In the genomic region with DNA sequence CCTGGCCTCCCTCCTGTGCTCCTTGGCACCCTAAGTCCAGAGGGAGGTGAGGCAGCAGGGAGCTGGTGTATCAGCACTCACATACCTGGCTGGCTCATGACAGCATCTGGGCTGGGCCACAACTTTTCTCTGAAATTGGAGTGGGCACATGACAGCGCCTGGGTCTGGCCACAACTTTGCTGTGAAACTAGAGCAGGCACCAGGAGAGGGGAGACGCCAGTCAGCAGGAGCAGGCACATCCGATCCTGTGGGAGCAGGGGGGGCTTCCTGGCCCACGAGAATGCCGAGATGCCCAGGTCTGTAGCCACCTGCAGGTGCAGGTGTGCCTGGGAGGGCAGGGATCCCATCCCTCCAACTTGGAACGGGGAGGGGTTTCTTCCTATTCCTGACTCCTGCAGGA, we compare ENCODE assay signal across 20 cellular contexts.
DNase-seq lines count a peak whose midpoint lies in the region; ATAC-seq and TF ChIP-seq lines count a peak whose summit lies in the region.
"Had no signal": no experiment of that assay in that cellular context is flagged by ENCODE, and none has a peak within 500 bp of the region (broad histone marks: within the 10 kb centered on the region; RNA-seq: fewer than 3 reads in every experiment).

No MANE protein-coding gene starts in this region.

- no peaks in the 10 kb centered on the region for H3K23me2 ChIP-seq in H9 (ENCODE audit: insufficient read length, low read depth, low read length, poor library complexity, severe bottlenecking)

- H2AK5ac ChIP-seq in H9 (ENCODE audit: insufficient read length, low read length): no peak overlapping the region

- no peaks in the 10 kb centered on the region for H3K9me3 Mint-ChIP-seq in activated T-cell treated with anti-CD3 and anti-CD28 coated beads, Interleukin-2, amount 50 U/mL, for 24 hours
- H3K9me3 Mint-ChIP-seq in activated T-cell treated with anti-CD3 and anti-CD28 coated beads, Interleukin-2, amount 50 U/mL, for 72 hours: no peaks in the 10 kb centered on the region
- H3K9me3 Mint-ChIP-seq in H9: peaks cover 0 to 3% of the 10 kb centered on the region in 2 experiments; a peak in 2 of 5 replicates
- H3K9me3 Mint-ChIP-seq in central memory CD8-positive, alpha-beta T cell: no peaks in the 10 kb centered on the region
- H3K9me3 Mint-ChIP-seq: CD4-positive, alpha-beta memory T cell had no signal

- H3K14ac ChIP-seq in H9 (ENCODE audit: insufficient read depth, low read length): no peak overlapping the region

- DNase-seq in activated T-cell treated with anti-CD3 and anti-CD28 coated beads, Interleukin-2, amount 50 U/mL, for 24 hours: peak; percentile 35
- no peak for DNase-seq in activated T-cell treated with anti-CD3 and anti-CD28 coated beads, Interleukin-2, amount 50 U/mL, for 72 hours
- DNase-seq in H9 (peak; percentile 32), globus pallidus (ENCODE audit: low spot score) (no peak)
- no peak for DNase-seq in central memory CD8-positive, alpha-beta T cell (ENCODE audit: low spot score in 2 of 2)
- DNase-seq: CD4-positive, alpha-beta memory T cell; DMS153; MM.1S; NCI-H1048; NCI-H1417 treated with DMSO at 0.1 percent for 48 hours; NCI-H187; PC-9; RPMI8226; SHP77 had no signal

- no peak overlapping the region for H2BK20ac ChIP-seq in H9 (ENCODE audit: low read depth, low read length, poor library complexity, severe bottlenecking)

- H4K20me1 ChIP-seq in BLaER1 treated with 17β-estradiol and CSF1 and Interleukin-3, amounts not matched to agents 10 nM and 100 nM: no peaks in the 10 kb centered on the region
- H4K20me1 ChIP-seq in H9 (ENCODE audit: control insufficient read depth, insufficient read depth, insufficient read length): no peaks in the 10 kb centered on the region

- no peak overlapping the region for H4K8ac ChIP-seq in H9 (replicated peaks; ENCODE audit: insufficient read length, low read depth, low read length)

- H2BK5ac ChIP-seq in H9 (ENCODE audit: insufficient read length, low read length): no peak overlapping the region

- H2BK12ac ChIP-seq in H9 (ENCODE audit: insufficient read length, low read depth, low read length): no peak overlapping the region

- H3T11ph ChIP-seq in H9 (ENCODE audit: low read length): no peak overlapping the region

- no peak overlapping the region for H4K91ac ChIP-seq in H9 (ENCODE audit: insufficient read length, low read depth, low read length)

- peaks cover 19 to 30% (median 22%) of the 10 kb centered on the region in 11 experiments for H3K9me3 ChIP-seq in BLaER1 treated with 17β-estradiol and CSF1 and Interleukin-3, amounts not matched to agents 10 nM and 100 nM (replicated peaks in 1 of 11)
- H3K9me3 ChIP-seq in H9 (ENCODE audit: control insufficient read depth, low read depth, low read length): no peaks in the 10 kb centered on the region
- H3K9me3 ChIP-seq: A549 had no signal

- no peak overlapping the region for H4K5ac ChIP-seq in H9 (ENCODE audit: insufficient read length, low read depth, low read length)

- WGBS in H9 (ENCODE audit: extremely low coverage, insufficient read length, low lambda C conversion rate): no CpG with 5 or more reads among the region's 6 CpGs

- H3K27me3 Mint-ChIP-seq in activated T-cell treated with anti-CD3 and anti-CD28 coated beads, Interleukin-2, amount 50 U/mL, for 24 hours: peaks cover 53% of the 10 kb centered on the region
- H3K27me3 Mint-ChIP-seq in activated T-cell treated with anti-CD3 and anti-CD28 coated beads, Interleukin-2, amount 50 U/mL, for 72 hours (ENCODE audit: low read depth): peaks cover 55% of the 10 kb centered on the region
- no peaks in the 10 kb centered on the region for H3K27me3 Mint-ChIP-seq in H9 (ENCODE audit: low read depth)
- H3K27me3 Mint-ChIP-seq in central memory CD8-positive, alpha-beta T cell: peaks cover 8% of the 10 kb centered on the region
- H3K27me3 Mint-ChIP-seq: B cell had no signal

- no peak overlapping the region for H3K18ac ChIP-seq in H9 (ENCODE audit: insufficient read length, low read depth, low read length)

- no peak overlapping the region for H3K4ac ChIP-seq in H9 (ENCODE audit: low read depth, low read length)

- H3K4me3 Mint-ChIP-seq in activated T-cell treated with anti-CD3 and anti-CD28 coated beads, Interleukin-2, amount 50 U/mL, for 24 hours: no peak overlapping the region
- H3K4me3 Mint-ChIP-seq in activated T-cell treated with anti-CD3 and anti-CD28 coated beads, Interleukin-2, amount 50 U/mL, for 72 hours: no peak overlapping the region
- no peak overlapping the region for H3K4me3 Mint-ChIP-seq in H9
- peak overlapping the region; percentile 41 for H3K4me3 Mint-ChIP-seq in central memory CD8-positive, alpha-beta T cell
- H3K4me3 Mint-ChIP-seq: B cell; CD4-positive, alpha-beta memory T cell had no signal

- H3K27ac ChIP-seq in BLaER1 treated with 17β-estradiol and CSF1 and Interleukin-3, amounts not matched to agents 10 nM and 100 nM: peak overlapping the region in 7 of 11 experiments; percentile 19 to 89 (median 81); a peak in 13 of 22 replicates
- no peak overlapping the region for H3K27ac ChIP-seq in H9 (ENCODE audit: insufficient read length, low read depth, low read length)
- H3K27ac ChIP-seq: A549, PC-9 had no signal

- peaks cover 0 to 9% (median 0%) of the 10 kb centered on the region in 11 experiments; a peak in 2 of 22 replicates for H3K36me3 ChIP-seq in BLaER1 treated with 17β-estradiol and CSF1 and Interleukin-3, amounts not matched to agents 10 nM and 100 nM

- H3K23ac ChIP-seq in H9 (ENCODE audit: insufficient read length, low read depth, low read length): no peak overlapping the region

- H3K27ac Mint-ChIP-seq in activated T-cell treated with anti-CD3 and anti-CD28 coated beads, Interleukin-2, amount 50 U/mL, for 24 hours: no peak overlapping the region
- H3K27ac Mint-ChIP-seq in activated T-cell treated with anti-CD3 and anti-CD28 coated beads, Interleukin-2, amount 50 U/mL, for 72 hours: no peak overlapping the region
- H3K27ac Mint-ChIP-seq in H9: no peak overlapping the region; a peak in 1 of 7 replicates
- H3K27ac Mint-ChIP-seq in central memory CD8-positive, alpha-beta T cell (ENCODE audit: low read depth): no peak overlapping the region
- H3K27ac Mint-ChIP-seq: B cell had no signal

- TF ChIP-seq CTCF in H9 (conservative IDR thresholded peaks at IDR 0.05): no peak

- H3K56ac ChIP-seq in H9 (ENCODE audit: insufficient read length, low read depth, low read length): no peak overlapping the region

- peaks cover 48% of the 10 kb centered on the region for H3K4me1 Mint-ChIP-seq in activated T-cell treated with anti-CD3 and anti-CD28 coated beads, Interleukin-2, amount 50 U/mL, for 24 hours (ENCODE audit: low read depth)
- H3K4me1 Mint-ChIP-seq in activated T-cell treated with anti-CD3 and anti-CD28 coated beads, Interleukin-2, amount 50 U/mL, for 72 hours (ENCODE audit: low read depth): peaks cover 55% of the 10 kb centered on the region
- H3K4me1 Mint-ChIP-seq in H9: peaks cover 14% of the 10 kb centered on the region in 2 experiments
- peaks cover 44% of the 10 kb centered on the region for H3K4me1 Mint-ChIP-seq in central memory CD8-positive, alpha-beta T cell

- H3K79me2 ChIP-seq in H9 (ENCODE audit: insufficient read depth, low read length): no peaks in the 10 kb centered on the region

- H2BK120ac ChIP-seq in H9 (ENCODE audit: low read depth, low read length, poor library complexity, severe bottlenecking): no peak overlapping the region

- H3K4me1 ChIP-seq in BLaER1 treated with 17β-estradiol and CSF1 and Interleukin-3, amounts not matched to agents 10 nM and 100 nM: peaks cover 33 to 60% (median 43%) of the 10 kb centered on the region in 10 experiments
- no peaks in the 10 kb centered on the region; the same call in 1 of the 2 replicates for H3K4me1 ChIP-seq in H9 (ENCODE audit: insufficient read depth, low read length)

- H2BK15ac ChIP-seq in H9 (ENCODE audit: low read depth, low read length): no peak overlapping the region

- H3K4me2 ChIP-seq in BLaER1 treated with 17β-estradiol and CSF1 and Interleukin-3, amounts not matched to agents 10 nM and 100 nM: peak overlapping the region; percentile 20 to 86 (median 77); a peak in 21 of 22 replicates
- no peak overlapping the region for H3K4me2 ChIP-seq in H9 (ENCODE audit: insufficient read depth, insufficient read length, low read length)
- H3K4me2 ChIP-seq: A549, PC-9 had no signal

- peak overlapping the region in 3 of 10 experiments; percentile 1 to 15 (median 11); a peak in 4 of 20 replicates for H3K4me3 ChIP-seq in BLaER1 treated with 17β-estradiol and CSF1 and Interleukin-3, amounts not matched to agents 10 nM and 100 nM
- H3K4me3 ChIP-seq: A549, K562, PC-9 had no signal

- H2AFZ ChIP-seq in H9 (ENCODE audit: low read length): no peak overlapping the region
- H2AFZ ChIP-seq: PC-9 had no signal

- H3K79me1 ChIP-seq in H9 (ENCODE audit: insufficient read depth, low read depth, low read length, poor library complexity, severe bottlenecking): no peaks in the 10 kb centered on the region

- no peaks in the 10 kb centered on the region for H3K27me3 ChIP-seq in BLaER1 treated with 17β-estradiol and CSF1 and Interleukin-3, amounts not matched to agents 10 nM and 100 nM
- H3K27me3 ChIP-seq in H9 (ENCODE audit: insufficient read depth, low read length): no peaks in the 10 kb centered on the region

- H3K36me3 Mint-ChIP-seq in activated T-cell treated with anti-CD3 and anti-CD28 coated beads, Interleukin-2, amount 50 U/mL, for 24 hours (ENCODE audit: low read depth): no peaks in the 10 kb centered on the region
- peaks cover 0 to 4% of the 10 kb centered on the region in 2 donors for H3K36me3 Mint-ChIP-seq in activated T-cell treated with anti-CD3 and anti-CD28 coated beads, Interleukin-2, amount 50 U/mL, for 72 hours (ENCODE audit: insufficient read depth in 2 of 2)
- H3K36me3 Mint-ChIP-seq in H9 (ENCODE audit: insufficient read depth in 1 of 3, low read depth in 3 of 3): peaks cover 0 to 4% (median 0%) of the 10 kb centered on the region in 3 experiments; a peak in 1 of 7 replicates
- H3K36me3 Mint-ChIP-seq in central memory CD8-positive, alpha-beta T cell (ENCODE audit: insufficient read depth): no peaks in the 10 kb centered on the region
- H3K36me3 Mint-ChIP-seq: CD4-positive, alpha-beta memory T cell had no signal

- ATAC-seq in activated T-cell treated with anti-CD3 and anti-CD28 coated beads, Interleukin-2, amount 50 U/mL, for 72 hours (replicated peaks in 1 of 2): no peak
- no peak for ATAC-seq in central memory CD8-positive, alpha-beta T cell (replicated peaks; ENCODE audit: extremely low read depth, poor library complexity, severe bottlenecking)
- ATAC-seq in HG02970 (IDR thresholded peaks at IDR 0.05; ENCODE audit: low FRiP score, unreplicated experiment): no peak
- ATAC-seq in GM19035 (IDR thresholded peaks at IDR 0.05; ENCODE audit: unreplicated experiment): no peak
- ATAC-seq: A549, K562 had no signal

- H3K9ac ChIP-seq in BLaER1 treated with 17β-estradiol and CSF1 and Interleukin-3, amounts not matched to agents 10 nM and 100 nM: peak overlapping the region in 5 of 11 experiments; percentile 8 to 51 (median 31); a peak in 3 of 22 replicates
- no peak overlapping the region for H3K9ac ChIP-seq in H9 (ENCODE audit: extremely low read depth, insufficient read length, low read length)

Comparison
In these comparisons a context has a peak if more than half of its experiments do, and no peak if none do; other contexts are left out.
1. DNase-seq: peak in activated T-cell treated with anti-CD3 and anti-CD28 coated beads, Interleukin-2, amount 50 U/mL, for 24 hours (single experiment) and H9 (single experiment); none in activated T-cell treated with anti-CD3 and anti-CD28 coated beads, Interleukin-2, amount 50 U/mL, for 72 hours (0 of 2), central memory CD8-positive, alpha-beta T cell (0 of 2) and globus pallidus (single experiment).